Comparison of ENCODE assay signal across 1 cellular context in the genomic region with DNA sequence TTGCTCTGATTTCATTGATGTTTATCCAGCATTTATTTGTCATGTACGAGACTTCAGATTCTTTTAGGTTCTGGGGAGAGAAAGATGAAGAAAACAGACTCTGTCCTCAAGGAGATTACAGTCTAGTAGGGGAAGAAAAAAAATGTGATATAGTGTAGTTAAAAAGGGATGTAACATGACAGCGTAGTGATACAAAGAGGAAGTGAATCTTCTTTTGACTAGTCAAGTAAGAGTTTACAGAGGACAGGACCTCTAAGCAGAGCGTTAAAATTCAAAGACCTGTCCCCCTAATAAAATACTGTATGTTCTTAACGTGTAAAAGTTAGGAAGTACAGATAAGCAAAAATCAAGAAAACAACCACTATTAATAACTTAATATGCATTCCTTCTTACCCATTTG.
A peak's percentile ranks its signal among the peaks of the same experiment; 100 is the strongest.
TF ChIP-seq lines count a peak whose summit lies in the region.

No MANE protein-coding gene starts in this region.

TF ChIP-seq in GM12878, 131 proteins besides CTCF, POLR2A, EP300 and RAD21:
- TF ChIP-seq FOS (IDR thresholded peaks at IDR 0.05; ENCODE audit: borderline replicate concordance, extremely low read depth, insufficient read length) (no peak), SRF (IDR thresholded peaks at IDR 0.05; ENCODE audit: low read depth in 2 of 2, low read length in 2 of 2) (no peak), TCF7 (IDR thresholded peaks at IDR 0.05; ENCODE audit: borderline replicate concordance) (no peak), STAT3 (IDR thresholded peaks at IDR 0.05; ENCODE audit: low read depth, low read length) (no peak), SPI1 (IDR thresholded peaks at IDR 0.05; ENCODE audit: borderline replicate concordance, insufficient read depth, low read depth, low read length) (peak; percentile 86; the same call in 1 of the 2 replicates), FOXK2 (IDR thresholded peaks at IDR 0.05) (no peak), CBX5 (IDR thresholded peaks at IDR 0.05; ENCODE audit: low read depth) (0 out of 2 replicates have a peak, but pooled peaks have one; percentile 75)
- TF ChIP-seq, protein P1, sequence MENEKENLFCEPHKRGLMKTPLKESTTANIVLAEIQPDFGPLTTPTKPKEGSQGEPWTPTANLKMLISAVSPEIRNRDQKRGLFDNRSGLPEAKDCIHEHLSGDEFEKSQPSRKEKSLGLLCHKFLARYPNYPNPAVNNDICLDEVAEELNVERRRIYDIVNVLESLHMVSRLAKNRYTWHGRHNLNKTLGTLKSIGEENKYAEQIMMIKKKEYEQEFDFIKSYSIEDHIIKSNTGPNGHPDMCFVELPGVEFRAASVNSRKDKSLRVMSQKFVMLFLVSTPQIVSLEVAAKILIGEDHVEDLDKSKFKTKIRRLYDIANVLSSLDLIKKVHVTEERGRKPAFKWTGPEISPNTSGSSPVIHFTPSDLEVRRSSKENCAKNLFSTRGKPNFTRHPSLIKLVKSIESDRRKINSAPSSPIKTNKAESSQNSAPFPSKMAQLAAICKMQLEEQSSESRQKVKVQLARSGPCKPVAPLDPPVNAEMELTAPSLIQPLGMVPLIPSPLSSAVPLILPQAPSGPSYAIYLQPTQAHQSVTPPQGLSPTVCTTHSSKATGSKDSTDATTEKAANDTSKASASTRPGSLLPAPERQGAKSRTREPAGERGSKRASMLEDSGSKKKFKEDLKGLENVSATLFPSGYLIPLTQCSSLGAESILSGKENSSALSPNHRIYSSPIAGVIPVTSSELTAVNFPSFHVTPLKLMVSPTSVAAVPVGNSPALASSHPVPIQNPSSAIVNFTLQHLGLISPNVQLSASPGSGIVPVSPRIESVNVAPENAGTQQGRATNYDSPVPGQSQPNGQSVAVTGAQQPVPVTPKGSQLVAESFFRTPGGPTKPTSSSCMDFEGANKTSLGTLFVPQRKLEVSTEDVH (IDR thresholded peaks at IDR 0.05; ENCODE audit: low read depth, partially characterized antibody) = no peak
